17 cellular contexts compared by ENCODE assay signal in the genomic region with DNA sequence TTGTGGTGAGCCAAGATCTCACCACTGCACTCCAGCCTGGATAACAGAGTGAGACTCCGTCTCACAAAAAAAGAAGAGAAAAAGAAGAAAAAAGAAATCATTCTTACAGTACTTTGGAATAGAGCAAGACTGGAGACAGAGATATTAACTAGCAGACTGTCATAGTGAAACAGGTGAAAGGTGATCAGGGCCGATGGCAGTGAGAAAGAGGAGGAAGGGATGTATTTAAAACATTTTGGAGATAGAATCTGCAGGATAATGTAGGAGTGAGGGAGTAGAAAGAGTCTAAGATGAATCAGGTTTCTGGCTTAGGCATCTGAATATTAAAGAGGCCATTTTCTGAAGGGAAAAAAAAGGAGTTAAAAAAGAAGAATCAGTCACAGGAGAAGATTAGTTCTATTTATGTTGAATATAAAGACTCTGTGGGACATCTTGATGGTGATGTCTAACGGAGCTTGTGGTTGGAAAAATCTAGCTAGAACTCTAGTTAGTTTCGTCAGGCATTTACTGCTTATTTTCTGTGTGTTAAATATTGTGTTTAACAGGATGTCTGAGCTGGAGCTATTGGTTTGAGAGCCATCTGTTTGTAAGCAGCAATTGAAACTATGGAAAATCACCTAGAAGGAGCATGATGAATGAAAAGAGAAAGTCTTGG. TPM values are rescaled to one million over a fixed set of nuclear protein-coding genes. Genes with fewer than 3 reads are reported as not detected.
A peak's percentile ranks its signal among the peaks of the same experiment; 100 is the strongest.
DNase-seq lines count a peak whose midpoint lies in the region; ATAC-seq and TF ChIP-seq lines count a peak whose summit lies in the region.
"Had no signal": no experiment of that assay in that cellular context is flagged by ENCODE, and none has a peak within 500 bp of the region (broad histone marks: within the 10 kb centered on the region; RNA-seq: fewer than 3 reads in every experiment).

No MANE protein-coding gene starts in this region.

- peak overlapping the region; percentile 43 for H3K4me3 Mint-ChIP-seq in activated T-cell treated with anti-CD3 and anti-CD28 coated beads, Interleukin-2, amount 50 U/mL, for 24 hours
- no peak overlapping the region; the same call in 2 of the 3 replicates for H3K4me3 Mint-ChIP-seq in GM23338
- peak overlapping the region; percentile 47 for H3K4me3 Mint-ChIP-seq in activated naive CD8-positive, alpha-beta T cell treated with anti-CD3 and anti-CD28 coated beads for 36 hours
- H3K4me3 Mint-ChIP-seq in progenitor cell of endocrine pancreas (ENCODE audit: low read depth): no peak overlapping the region

- H3F3A ChIP-seq in GM23338 (replicated peaks; ENCODE audit: low read depth): no peaks in the 10 kb centered on the region

- no peak overlapping the region for H3K27ac ChIP-seq in GM23338 (ENCODE audit: low read depth)
- H3K27ac ChIP-seq: PC-9 had no signal

- H2AFZ ChIP-seq in GM23338: no peak overlapping the region
- H2AFZ ChIP-seq: PC-9 had no signal

- no peaks in the 10 kb centered on the region for H3K27me3 Mint-ChIP-seq in activated T-cell treated with anti-CD3 and anti-CD28 coated beads, Interleukin-2, amount 50 U/mL, for 24 hours
- H3K27me3 Mint-ChIP-seq in GM23338 (ENCODE audit: insufficient read depth, low read depth, poor library complexity) (peaks cover 5% of the 10 kb centered on the region), progenitor cell of endocrine pancreas (no peaks in the 10 kb centered on the region)
- no peaks in the 10 kb centered on the region for H3K27me3 Mint-ChIP-seq in activated naive CD8-positive, alpha-beta T cell treated with anti-CD3 and anti-CD28 coated beads for 36 hours

- H3K79me2 ChIP-seq in GM23338 (replicated peaks; ENCODE audit: insufficient read depth): no peaks in the 10 kb centered on the region

- no peaks in the 10 kb centered on the region for H3K36me3 ChIP-seq in GM23338 (ENCODE audit: insufficient read depth)
- H3K36me3 ChIP-seq: HAP-1, MG63 had no signal

- peak overlapping the region; percentile 49; the same call in 1 of the 2 replicates for H3K4me2 ChIP-seq in GM23338
- H3K4me2 ChIP-seq: PC-9 had no signal

- no peak overlapping the region for H3K4me3 ChIP-seq in GM23338
- H3K4me3 ChIP-seq: HAP-1, MG63, PC-9 had no signal

- ATAC-seq in GM23338: no peak
- no peak for ATAC-seq in HG02623 (IDR thresholded peaks at IDR 0.05; ENCODE audit: unreplicated experiment)

- DNase-seq in activated T-cell treated with anti-CD3 and anti-CD28 coated beads, Interleukin-2, amount 50 U/mL, for 24 hours: no peak
- no peak for DNase-seq in activated T-cell treated with anti-CD3 and anti-CD28 coated beads for 4 hours
- no peak for DNase-seq in GM23338 (ENCODE audit: low spot score)
- no peak for DNase-seq in activated naive CD8-positive, alpha-beta T cell treated with anti-CD3 and anti-CD28 coated beads for 36 hours
- DNase-seq in progenitor cell of endocrine pancreas (ENCODE audit: low spot score, unreplicated experiment): no peak
- DNase-seq in DMS153 (lab: John Stamatoyannopoulos, UW): no peak
- DNase-seq: EL, IMR-90, Karpas-422, MG63, NCI-H1092 treated with DMSO at 0.1 percent for 48 hours, NCI-H2081 treated with DMSO at 0.1 percent for 48 hours, NCI-H510A had no signal

- peak overlapping the region; percentile 62 for H3K27ac Mint-ChIP-seq in activated T-cell treated with anti-CD3 and anti-CD28 coated beads, Interleukin-2, amount 50 U/mL, for 24 hours
- H3K27ac Mint-ChIP-seq in GM23338: peak overlapping the region; percentile 6; the same call in 1 of the 2 replicates
- peak overlapping the region; percentile 84 for H3K27ac Mint-ChIP-seq in activated naive CD8-positive, alpha-beta T cell treated with anti-CD3 and anti-CD28 coated beads for 36 hours
- peak overlapping the region; percentile 14 for H3K27ac Mint-ChIP-seq in progenitor cell of endocrine pancreas
- H3K27ac Mint-ChIP-seq: CD14-positive monocyte had no signal

- TF ChIP-seq CTCF in GM23338 (conservative IDR thresholded peaks at IDR 0.05; ENCODE audit: low read depth in 2 of 2) (no peak), progenitor cell of endocrine pancreas (IDR thresholded peaks at IDR 0.05; ENCODE audit: unreplicated experiment) (no peak)

- peaks cover 48% of the 10 kb centered on the region for H3K4me1 ChIP-seq in GM23338 (ENCODE audit: insufficient read depth)

- H3K36me3 Mint-ChIP-seq in activated T-cell treated with anti-CD3 and anti-CD28 coated beads, Interleukin-2, amount 50 U/mL, for 24 hours (ENCODE audit: low read depth): peaks cover 6% of the 10 kb centered on the region
- H3K36me3 Mint-ChIP-seq in GM23338 (ENCODE audit: low read depth) (peaks cover 7% of the 10 kb centered on the region), progenitor cell of endocrine pancreas (ENCODE audit: insufficient read depth) (peaks cover 7% of the 10 kb centered on the region)
- H3K36me3 Mint-ChIP-seq in activated naive CD8-positive, alpha-beta T cell treated with anti-CD3 and anti-CD28 coated beads for 36 hours: peaks cover 11% of the 10 kb centered on the region
- H3K36me3 Mint-ChIP-seq: CD14-positive monocyte had no signal

- H3K4me1 Mint-ChIP-seq in activated T-cell treated with anti-CD3 and anti-CD28 coated beads, Interleukin-2, amount 50 U/mL, for 24 hours (ENCODE audit: low read depth): peaks cover 44% of the 10 kb centered on the region
- peaks cover 51% of the 10 kb centered on the region for H3K4me1 Mint-ChIP-seq in GM23338
- peaks cover 33% of the 10 kb centered on the region for H3K4me1 Mint-ChIP-seq in activated naive CD8-positive, alpha-beta T cell treated with anti-CD3 and anti-CD28 coated beads for 36 hours
- H3K4me1 Mint-ChIP-seq in progenitor cell of endocrine pancreas (ENCODE audit: low read depth): peaks cover 29% of the 10 kb centered on the region

- no peaks in the 10 kb centered on the region for H4K20me1 ChIP-seq in GM23338 (replicated peaks; ENCODE audit: insufficient read depth)

- no peaks in the 10 kb centered on the region for H3K9me2 ChIP-seq in GM23338 (ENCODE audit: insufficient read depth)

- no peaks in the 10 kb centered on the region for H3K9me3 Mint-ChIP-seq in activated T-cell treated with anti-CD3 and anti-CD28 coated beads, Interleukin-2, amount 50 U/mL, for 24 hours
- H3K9me3 Mint-ChIP-seq in GM23338 (no peaks in the 10 kb centered on the region; the same call in 2 of the 3 replicates), progenitor cell of endocrine pancreas (ENCODE audit: low read depth) (no peaks in the 10 kb centered on the region)
- no peaks in the 10 kb centered on the region for H3K9me3 Mint-ChIP-seq in activated naive CD8-positive, alpha-beta T cell treated with anti-CD3 and anti-CD28 coated beads for 36 hours

- no peaks in the 10 kb centered on the region for H3K27me3 ChIP-seq in GM23338 (ENCODE audit: insufficient read depth)
- H3K27me3 ChIP-seq: MG63 had no signal

TF ChIP-seq in GM23338, 12 proteins besides CTCF, POLR2A, EP300 and RAD21 (continues in another document):
- TF ChIP-seq ZNF114 (CRISPR knock-in tag; IDR thresholded peaks at IDR 0.05) (no peak), CREB1 (CRISPR knock-in tag; IDR thresholded peaks at IDR 0.05; ENCODE audit: low read depth) (no peak), ZNF331 (CRISPR knock-in tag; IDR thresholded peaks at IDR 0.05; ENCODE audit: low read depth) (no peak), STAT1 (IDR thresholded peaks at IDR 0.05; ENCODE audit: unreplicated experiment) (no peak), EZH2 (IDR thresholded peaks at IDR 0.05; ENCODE audit: low read depth, unreplicated experiment) (no peak), JUNB (IDR thresholded peaks at IDR 0.05; ENCODE audit: unreplicated experiment) (no peak)

RNA-seq across cellular contexts. Expression of a gene that starts 28.4 kb away (rescaled TPM):
- 33.8 and 46.1 TPM in 2 replicates for total RNA-seq in GM23338 (2014; rRNA removed; shearing (Covaris generic))
- polyA plus RNA-seq in GM23338 (2016; fragmentation: Nextera tagmentation; extraction: Ambion mirVana): 11.7 and 13.2 TPM in 2 replicates
- 10 to 100 TPM; 32.2 to 32.8 TPM for total RNA-seq in activated naive CD8-positive, alpha-beta T cell treated with anti-CD3 and anti-CD28 coated beads for 36 hours
- 84.8 and 86.7 TPM in 2 replicates for total RNA-seq in progenitor cell of endocrine pancreas

Comparison
In these comparisons a context has a peak if more than half of its experiments do, and no peak if none do; other contexts are left out.
1. H3K27ac Mint-ChIP-seq: peak in every context shown above with its lines; median percentile 84 in activated naive CD8-positive, alpha-beta T cell treated with anti-CD3 and anti-CD28 coated beads for 36 hours; 62 in activated T-cell treated with anti-CD3 and anti-CD28 coated beads, Interleukin-2, amount 50 U/mL, for 24 hours; 14 in progenitor cell of endocrine pancreas; 6 in GM23338.
2. H3K4me3 Mint-ChIP-seq: peak in activated T-cell treated with anti-CD3 and anti-CD28 coated beads, Interleukin-2, amount 50 U/mL, for 24 hours (single experiment) and activated naive CD8-positive, alpha-beta T cell treated with anti-CD3 and anti-CD28 coated beads for 36 hours (single experiment); none in GM23338 (single experiment) and progenitor cell of endocrine pancreas (single experiment).